ENCODE assay signal across 13 cellular contexts in the genomic region with DNA sequence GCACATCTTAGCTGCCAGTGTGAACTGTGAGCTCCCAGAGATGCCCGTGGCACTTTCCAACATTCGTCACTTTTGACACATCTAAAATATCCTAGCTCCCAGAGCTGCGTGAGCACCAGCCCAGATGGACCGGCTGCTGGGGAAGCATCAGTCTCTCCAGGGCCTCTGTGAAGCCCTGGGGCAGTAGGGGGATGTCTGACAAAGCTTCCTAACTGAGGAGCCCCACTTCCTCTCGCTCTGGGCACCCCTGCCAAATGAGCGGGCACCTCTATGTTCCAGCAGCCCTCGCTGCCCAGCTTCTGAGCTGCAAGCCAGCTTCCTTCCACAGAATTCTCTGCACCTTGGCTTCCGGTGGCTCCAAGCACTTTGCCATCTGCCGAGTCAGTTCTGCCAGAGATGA.
DNase-seq lines count a peak whose midpoint lies in the region; ATAC-seq and TF ChIP-seq lines count a peak whose summit lies in the region.
"Had no signal": no experiment of that assay in that cellular context is flagged by ENCODE, and none has a peak within 500 bp of the region (broad histone marks: within the 10 kb centered on the region; RNA-seq: fewer than 3 reads in every experiment).

No MANE protein-coding gene starts in this region.

- ATAC-seq in left ventricle myocardium superior = no peak
- ATAC-seq: activated T-cell treated with anti-CD3 and anti-CD28 coated beads, Interleukin-2, amount 50 U/mL, for 72 hours had no signal

- DNase-seq in cardiac septum (ENCODE audit: low spot score) = peak; percentile 66
- no peak for DNase-seq in left ventricle myocardium superior
- no peak for DNase-seq in epithelial cell of prostate (ENCODE audit: low read depth, low spot score)
- no peak for DNase-seq in type B pancreatic cell (ENCODE audit: extremely low spot score, unreplicated experiment)
- DNase-seq in T-helper 9 cell = no peak
- DNase-seq in ecto neural progenitor cell (ENCODE audit: low spot score) = no peak
- no peak for DNase-seq in activated CD4-positive, alpha-beta T cell treated with anti-CD3 and anti-CD28 coated beads, Interleukin-2, amount 50 U/mL, for 1 hour
- DNase-seq: activated T-cell treated with anti-CD3 and anti-CD28 coated beads, Interleukin-2, amount 50 U/mL, for 72 hours; Kasumi-1; NCI-H2081 treated with DMSO at 0.1 percent for 48 hours; stimulated activated CD4-positive, alpha-beta T cell treated with anti-CD3 and anti-CD28 coated beads, Interleukin-2, amount 100 ng/mL, for 24 hours had no signal

- H3K27ac Mint-ChIP-seq in nephron (peak overlapping the region; percentile 51 to 72 (median 53)), type B pancreatic cell (peak overlapping the region; percentile 94)
- H3K27ac Mint-ChIP-seq: activated T-cell treated with anti-CD3 and anti-CD28 coated beads, Interleukin-2, amount 50 U/mL, for 72 hours had no signal

- TF ChIP-seq CTCF in nephron (IDR thresholded peaks at IDR 0.05; ENCODE audit: unreplicated experiment in 3 of 3) (no peak), type B pancreatic cell (conservative IDR thresholded peaks at IDR 0.05) (no peak)

- H3K27me3 Mint-ChIP-seq in nephron (ENCODE audit: low read depth) = peaks cover 6% of the 10 kb centered on the region
- peaks cover 4% of the 10 kb centered on the region for H3K27me3 Mint-ChIP-seq in type B pancreatic cell

- no peak overlapping the region for H3K4me3 Mint-ChIP-seq in nephron
- peak overlapping the region; percentile 37 for H3K4me3 Mint-ChIP-seq in type B pancreatic cell
- H3K4me3 Mint-ChIP-seq: activated T-cell treated with anti-CD3 and anti-CD28 coated beads, Interleukin-2, amount 50 U/mL, for 72 hours had no signal

- intact Hi-C loops in cardiac septum (cut with DNase I) = loop anchor here (2.0 to 10.0 kb wide), 3 partner anchors 24 to 222 kb away; a partner anchor contains a TSS
- intact Hi-C loops in left ventricle myocardium superior (cut with micrococcal nuclease) = no loop called here

- H3K27ac ChIP-seq in epithelial cell of prostate = peak overlapping the region; percentile 85
- H3K27ac ChIP-seq: parathyroid adenoma had no signal

- H3K36me3 Mint-ChIP-seq in nephron (ENCODE audit: low read depth) = no peaks in the 10 kb centered on the region
- no peaks in the 10 kb centered on the region for H3K36me3 Mint-ChIP-seq in type B pancreatic cell

- H3K9me3 Mint-ChIP-seq in nephron (no peaks in the 10 kb centered on the region), type B pancreatic cell (peaks cover 4% of the 10 kb centered on the region)
- H3K9me3 Mint-ChIP-seq: activated T-cell treated with anti-CD3 and anti-CD28 coated beads, Interleukin-2, amount 50 U/mL, for 72 hours had no signal

- H3K4me1 Mint-ChIP-seq in nephron (peaks cover 41% of the 10 kb centered on the region), type B pancreatic cell (ENCODE audit: unreplicated experiment) (peaks cover 48% of the 10 kb centered on the region)
